ENCODE assay signal across 1 cellular context in genomic region chr3:66485291-66485968, GRCh38.
TF ChIP-seq lines count a peak whose summit lies in the region.

No MANE protein-coding gene starts in this region.

TF ChIP-seq in WTC11, 78 proteins besides CTCF, POLR2A, EP300 and RAD21 (continued from another document):
- TF ChIP-seq STAT6 (CRISPR knock-in tag; conservative IDR thresholded peaks at IDR 0.05; ENCODE audit: low read depth): no peak
- no peak for TF ChIP-seq USF2 (CRISPR knock-in tag; IDR thresholded peaks at IDR 0.05)
- no peak for TF ChIP-seq ZNF512 (CRISPR knock-in tag; IDR thresholded peaks at IDR 0.05; ENCODE audit: borderline replicate concordance)
- no peak for TF ChIP-seq ZBTB21 (CRISPR knock-in tag; IDR thresholded peaks at IDR 0.05; ENCODE audit: borderline replicate concordance)
- TF ChIP-seq CREM (CRISPR knock-in tag; IDR thresholded peaks at IDR 0.05): no peak
- TF ChIP-seq MLX (CRISPR knock-in tag; IDR thresholded peaks at IDR 0.05): no peak
- no peak for TF ChIP-seq IRF2 (CRISPR knock-in tag; IDR thresholded peaks at IDR 0.05; ENCODE audit: borderline replicate concordance, low read depth)
- no peak for TF ChIP-seq NFYB (CRISPR knock-in tag; conservative IDR thresholded peaks at IDR 0.05; ENCODE audit: low read depth)
